In genomic region chr6:119174085-119174445, GRCh38 we compare ENCODE assay signal across 1 cellular context.
TF ChIP-seq lines count a peak whose summit lies in the region.

No MANE protein-coding gene starts in this region.

TF ChIP-seq in HCT116, 20 proteins besides CTCF, POLR2A, EP300 and RAD21 (continued from another document):
- TF ChIP-seq, protein P1, sequence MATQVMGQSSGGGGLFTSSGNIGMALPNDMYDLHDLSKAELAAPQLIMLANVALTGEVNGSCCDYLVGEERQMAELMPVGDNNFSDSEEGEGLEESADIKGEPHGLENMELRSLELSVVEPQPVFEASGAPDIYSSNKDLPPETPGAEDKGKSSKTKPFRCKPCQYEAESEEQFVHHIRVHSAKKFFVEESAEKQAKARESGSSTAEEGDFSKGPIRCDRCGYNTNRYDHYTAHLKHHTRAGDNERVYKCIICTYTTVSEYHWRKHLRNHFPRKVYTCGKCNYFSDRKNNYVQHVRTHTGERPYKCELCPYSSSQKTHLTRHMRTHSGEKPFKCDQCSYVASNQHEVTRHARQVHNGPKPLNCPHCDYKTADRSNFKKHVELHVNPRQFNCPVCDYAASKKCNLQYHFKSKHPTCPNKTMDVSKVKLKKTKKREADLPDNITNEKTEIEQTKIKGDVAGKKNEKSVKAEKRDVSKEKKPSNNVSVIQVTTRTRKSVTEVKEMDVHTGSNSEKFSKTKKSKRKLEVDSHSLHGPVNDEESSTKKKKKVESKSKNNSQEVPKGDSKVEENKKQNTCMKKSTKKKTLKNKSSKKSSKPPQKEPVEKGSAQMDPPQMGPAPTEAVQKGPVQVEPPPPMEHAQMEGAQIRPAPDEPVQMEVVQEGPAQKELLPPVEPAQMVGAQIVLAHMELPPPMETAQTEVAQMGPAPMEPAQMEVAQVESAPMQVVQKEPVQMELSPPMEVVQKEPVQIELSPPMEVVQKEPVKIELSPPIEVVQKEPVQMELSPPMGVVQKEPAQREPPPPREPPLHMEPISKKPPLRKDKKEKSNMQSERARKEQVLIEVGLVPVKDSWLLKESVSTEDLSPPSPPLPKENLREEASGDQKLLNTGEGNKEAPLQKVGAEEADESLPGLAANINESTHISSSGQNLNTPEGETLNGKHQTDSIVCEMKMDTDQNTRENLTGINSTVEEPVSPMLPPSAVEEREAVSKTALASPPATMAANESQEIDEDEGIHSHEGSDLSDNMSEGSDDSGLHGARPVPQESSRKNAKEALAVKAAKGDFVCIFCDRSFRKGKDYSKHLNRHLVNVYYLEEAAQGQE (IDR thresholded peaks at IDR 0.05; ENCODE audit: low read depth), result no peak
- no peak for TF ChIP-seq ZNF274 (IDR thresholded peaks at IDR 0.05; ENCODE audit: low read depth, low read length)
- TF ChIP-seq MAX (IDR thresholded peaks at IDR 0.05), result no peak
- no peak for TF ChIP-seq YY1 (IDR thresholded peaks at IDR 0.05; ENCODE audit: extremely low read depth, insufficient replicate concordance, low read depth, low read length)
